1 cellular context compared by ENCODE assay signal in the genomic region with DNA sequence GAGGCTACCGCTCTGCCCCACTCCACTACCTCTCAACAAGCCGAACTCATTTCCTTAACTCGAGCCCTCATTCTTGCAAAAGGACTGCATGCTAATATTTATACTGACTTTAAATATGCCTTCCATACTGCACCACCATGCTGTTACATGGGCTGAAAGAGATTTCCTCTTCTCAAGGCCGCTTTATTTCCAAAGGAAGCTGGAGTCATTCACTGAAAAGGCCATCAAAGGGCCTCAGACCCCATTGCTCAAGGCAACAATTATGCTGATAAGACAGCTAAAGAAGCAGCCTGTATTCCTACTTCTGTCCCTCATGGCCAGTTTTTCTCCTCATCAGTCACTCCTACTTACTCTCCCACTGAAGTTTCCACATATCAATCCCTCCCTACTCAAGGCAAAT.
A peak's percentile ranks its signal among the peaks of the same experiment; 100 is the strongest.
TF ChIP-seq lines count a peak whose summit lies in the region.

No MANE protein-coding gene starts in this region.

TF ChIP-seq in K562, 482 proteins besides CTCF, POLR2A, EP300 and RAD21:
- no peak for TF ChIP-seq SMAD2 (IDR thresholded peaks at IDR 0.05; ENCODE audit: low read depth, low read length)
- no peak for TF ChIP-seq RBM25 (IDR thresholded peaks at IDR 0.05; ENCODE audit: low read depth, low read length, severe bottlenecking)
- TF ChIP-seq, protein P1, sequence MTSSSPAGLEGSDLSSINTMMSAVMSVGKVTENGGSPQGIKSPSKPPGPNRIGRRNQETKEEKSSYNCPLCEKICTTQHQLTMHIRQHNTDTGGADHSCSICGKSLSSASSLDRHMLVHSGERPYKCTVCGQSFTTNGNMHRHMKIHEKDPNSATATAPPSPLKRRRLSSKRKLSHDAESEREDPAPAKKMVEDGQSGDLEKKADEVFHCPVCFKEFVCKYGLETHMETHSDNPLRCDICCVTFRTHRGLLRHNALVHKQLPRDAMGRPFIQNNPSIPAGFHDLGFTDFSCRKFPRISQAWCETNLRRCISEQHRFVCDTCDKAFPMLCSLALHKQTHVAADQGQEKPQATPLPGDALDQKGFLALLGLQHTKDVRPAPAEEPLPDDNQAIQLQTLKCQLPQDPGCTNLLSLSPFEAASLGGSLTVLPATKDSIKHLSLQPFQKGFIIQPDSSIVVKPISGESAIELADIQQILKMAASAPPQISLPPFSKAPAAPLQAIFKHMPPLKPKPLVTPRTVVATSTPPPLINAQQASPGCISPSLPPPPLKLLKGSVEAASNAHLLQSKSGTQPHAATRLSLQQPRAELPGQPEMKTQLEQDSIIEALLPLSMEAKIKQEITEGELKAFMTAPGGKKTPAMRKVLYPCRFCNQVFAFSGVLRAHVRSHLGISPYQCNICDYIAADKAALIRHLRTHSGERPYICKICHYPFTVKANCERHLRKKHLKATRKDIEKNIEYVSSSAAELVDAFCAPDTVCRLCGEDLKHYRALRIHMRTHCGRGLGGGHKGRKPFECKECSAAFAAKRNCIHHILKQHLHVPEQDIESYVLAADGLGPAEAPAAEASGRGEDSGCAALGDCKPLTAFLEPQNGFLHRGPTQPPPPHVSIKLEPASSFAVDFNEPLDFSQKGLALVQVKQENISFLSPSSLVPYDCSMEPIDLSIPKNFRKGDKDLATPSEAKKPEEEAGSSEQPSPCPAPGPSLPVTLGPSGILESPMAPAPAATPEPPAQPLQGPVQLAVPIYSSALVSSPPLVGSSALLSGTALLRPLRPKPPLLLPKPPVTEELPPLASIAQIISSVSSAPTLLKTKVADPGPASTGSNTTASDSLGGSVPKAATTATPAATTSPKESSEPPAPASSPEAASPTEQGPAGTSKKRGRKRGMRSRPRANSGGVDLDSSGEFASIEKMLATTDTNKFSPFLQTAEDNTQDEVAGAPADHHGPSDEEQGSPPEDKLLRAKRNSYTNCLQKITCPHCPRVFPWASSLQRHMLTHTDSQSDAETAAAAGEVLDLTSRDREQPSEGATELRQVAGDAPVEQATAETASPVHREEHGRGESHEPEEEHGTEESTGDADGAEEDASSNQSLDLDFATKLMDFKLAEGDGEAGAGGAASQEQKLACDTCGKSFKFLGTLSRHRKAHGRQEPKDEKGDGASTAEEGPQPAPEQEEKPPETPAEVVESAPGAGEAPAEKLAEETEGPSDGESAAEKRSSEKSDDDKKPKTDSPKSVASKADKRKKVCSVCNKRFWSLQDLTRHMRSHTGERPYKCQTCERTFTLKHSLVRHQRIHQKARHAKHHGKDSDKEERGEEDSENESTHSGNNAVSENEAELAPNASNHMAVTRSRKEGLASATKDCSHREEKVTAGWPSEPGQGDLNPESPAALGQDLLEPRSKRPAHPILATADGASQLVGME (CRISPR knock-in tag; IDR thresholded peaks at IDR 0.05) = no peak
- TF ChIP-seq ZNF316 (IDR thresholded peaks at IDR 0.05) = peak; percentile 38
- TF ChIP-seq ZNF134 (CRISPR knock-in tag; conservative IDR thresholded peaks at IDR 0.05) = no peak
- TF ChIP-seq C11orf30 (IDR thresholded peaks at IDR 0.05; ENCODE audit: low read depth) = peak; percentile 34; the same call in 1 of the 2 replicates
TF ChIP-seq in K562: peak in this region for 2.
